ENCODE assay signal across 1 cellular context in the genomic region with DNA sequence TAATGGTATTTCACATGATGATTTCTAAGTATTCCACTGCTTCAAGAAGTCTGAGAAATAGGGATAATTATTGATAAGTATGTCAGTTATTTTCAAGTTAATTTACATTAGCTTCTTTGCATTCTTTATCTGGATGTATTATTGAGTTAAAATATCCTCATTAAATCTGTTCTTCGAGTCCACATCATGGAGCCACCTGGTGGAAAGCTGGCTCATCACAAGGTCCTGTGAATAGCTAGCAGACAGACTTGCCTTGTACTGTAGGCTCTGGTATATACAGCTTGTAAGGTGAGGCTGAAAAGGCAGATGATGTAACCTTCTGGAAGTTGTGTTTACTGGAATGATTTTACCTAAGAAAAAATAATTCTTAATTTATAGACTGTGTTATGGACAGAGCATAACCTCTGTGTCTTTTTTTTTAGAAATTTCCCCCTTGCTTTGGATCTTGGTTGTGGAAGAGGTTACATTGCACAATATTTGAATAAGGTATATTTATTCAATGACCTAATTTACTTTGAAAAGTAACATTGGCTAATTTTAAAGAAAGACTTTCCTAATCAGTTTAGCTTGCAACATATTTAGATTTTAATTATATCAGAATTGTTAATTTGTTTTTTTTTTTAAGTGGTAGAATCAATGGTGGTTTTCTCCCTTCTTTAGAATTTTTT.
A peak's percentile ranks its signal among the peaks of the same experiment; 100 is the strongest.
TF ChIP-seq lines count a peak whose summit lies in the region.

No MANE protein-coding gene starts in this region.

TF ChIP-seq in HepG2, 621 proteins besides CTCF, POLR2A, EP300 and RAD21 (continued from another document):
- TF ChIP-seq, protein P1, sequence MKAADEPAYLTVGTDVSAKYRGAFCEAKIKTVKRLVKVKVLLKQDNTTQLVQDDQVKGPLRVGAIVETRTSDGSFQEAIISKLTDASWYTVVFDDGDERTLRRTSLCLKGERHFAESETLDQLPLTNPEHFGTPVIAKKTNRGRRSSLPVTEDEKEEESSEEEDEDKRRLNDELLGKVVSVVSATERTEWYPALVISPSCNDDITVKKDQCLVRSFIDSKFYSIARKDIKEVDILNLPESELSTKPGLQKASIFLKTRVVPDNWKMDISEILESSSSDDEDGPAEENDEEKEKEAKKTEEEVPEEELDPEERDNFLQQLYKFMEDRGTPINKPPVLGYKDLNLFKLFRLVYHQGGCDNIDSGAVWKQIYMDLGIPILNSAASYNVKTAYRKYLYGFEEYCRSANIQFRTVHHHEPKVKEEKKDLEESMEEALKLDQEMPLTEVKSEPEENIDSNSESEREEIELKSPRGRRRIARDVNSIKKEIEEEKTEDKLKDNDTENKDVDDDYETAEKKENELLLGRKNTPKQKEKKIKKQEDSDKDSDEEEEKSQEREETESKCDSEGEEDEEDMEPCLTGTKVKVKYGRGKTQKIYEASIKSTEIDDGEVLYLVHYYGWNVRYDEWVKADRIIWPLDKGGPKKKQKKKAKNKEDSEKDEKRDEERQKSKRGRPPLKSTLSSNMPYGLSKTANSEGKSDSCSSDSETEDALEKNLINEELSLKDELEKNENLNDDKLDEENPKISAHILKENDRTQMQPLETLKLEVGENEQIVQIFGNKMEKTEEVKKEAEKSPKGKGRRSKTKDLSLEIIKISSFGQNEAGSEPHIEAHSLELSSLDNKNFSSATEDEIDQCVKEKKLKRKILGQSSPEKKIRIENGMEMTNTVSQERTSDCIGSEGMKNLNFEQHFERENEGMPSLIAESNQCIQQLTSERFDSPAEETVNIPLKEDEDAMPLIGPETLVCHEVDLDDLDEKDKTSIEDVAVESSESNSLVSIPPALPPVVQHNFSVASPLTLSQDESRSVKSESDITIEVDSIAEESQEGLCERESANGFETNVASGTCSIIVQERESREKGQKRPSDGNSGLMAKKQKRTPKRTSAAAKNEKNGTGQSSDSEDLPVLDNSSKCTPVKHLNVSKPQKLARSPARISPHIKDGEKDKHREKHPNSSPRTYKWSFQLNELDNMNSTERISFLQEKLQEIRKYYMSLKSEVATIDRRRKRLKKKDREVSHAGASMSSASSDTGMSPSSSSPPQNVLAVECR (CRISPR knock-in tag; IDR thresholded peaks at IDR 0.05; ENCODE audit: borderline replicate concordance) = no peak
- no peak for TF ChIP-seq ZNF468 (CRISPR knock-in tag; IDR thresholded peaks at IDR 0.05)
- TF ChIP-seq, protein P2, sequence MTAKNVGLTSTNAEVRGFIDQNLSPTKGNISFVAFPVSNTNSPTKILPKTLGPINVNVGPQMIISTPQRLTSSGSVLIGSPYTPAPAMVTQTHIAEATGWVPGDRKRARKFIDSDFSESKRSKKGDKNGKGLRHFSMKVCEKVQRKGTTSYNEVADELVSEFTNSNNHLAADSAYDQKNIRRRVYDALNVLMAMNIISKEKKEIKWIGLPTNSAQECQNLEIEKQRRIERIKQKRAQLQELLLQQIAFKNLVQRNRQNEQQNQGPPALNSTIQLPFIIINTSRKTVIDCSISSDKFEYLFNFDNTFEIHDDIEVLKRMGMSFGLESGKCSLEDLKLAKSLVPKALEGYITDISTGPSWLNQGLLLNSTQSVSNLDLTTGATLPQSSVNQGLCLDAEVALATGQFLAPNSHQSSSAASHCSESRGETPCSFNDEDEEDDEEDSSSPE (CRISPR knock-in tag; IDR thresholded peaks at IDR 0.05) = no peak
- TF ChIP-seq, protein P3, sequence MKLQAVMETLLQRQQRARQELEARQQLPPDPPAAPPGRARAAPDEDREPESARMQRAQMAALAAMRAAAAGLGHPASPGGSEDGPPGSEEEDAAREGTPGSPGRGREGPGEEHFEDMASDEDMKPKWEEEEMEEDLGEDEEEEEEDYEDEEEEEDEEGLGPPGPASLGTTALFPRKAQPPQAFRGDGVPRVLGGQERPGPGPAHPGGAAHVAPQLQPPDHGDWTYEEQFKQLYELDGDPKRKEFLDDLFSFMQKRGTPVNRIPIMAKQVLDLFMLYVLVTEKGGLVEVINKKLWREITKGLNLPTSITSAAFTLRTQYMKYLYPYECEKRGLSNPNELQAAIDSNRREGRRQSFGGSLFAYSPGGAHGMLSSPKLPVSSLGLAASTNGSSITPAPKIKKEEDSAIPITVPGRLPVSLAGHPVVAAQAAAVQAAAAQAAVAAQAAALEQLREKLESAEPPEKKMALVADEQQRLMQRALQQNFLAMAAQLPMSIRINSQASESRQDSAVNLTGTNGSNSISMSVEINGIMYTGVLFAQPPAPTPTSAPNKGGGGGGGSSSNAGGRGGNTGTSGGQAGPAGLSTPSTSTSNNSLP (IDR thresholded peaks at IDR 0.05; ENCODE audit: low read depth, low read length) = peak; percentile 64
- TF ChIP-seq MAFF (IDR thresholded peaks at IDR 0.05; ENCODE audit: low read depth, low read length) = peak; percentile 12; the same call in 1 of the 2 replicates
- TF ChIP-seq ZNF616 (CRISPR knock-in tag; IDR thresholded peaks at IDR 0.05; ENCODE audit: low read depth) = no peak
- TF ChIP-seq ZNF337 (CRISPR knock-in tag; IDR thresholded peaks at IDR 0.05; ENCODE audit: borderline replicate concordance, low read depth) = no peak
- TF ChIP-seq SALL2 (CRISPR knock-in tag; IDR thresholded peaks at IDR 0.05) = no peak
- no peak for TF ChIP-seq KLF11 (CRISPR knock-in tag; IDR thresholded peaks at IDR 0.05)
- no peak for TF ChIP-seq RORA (CRISPR knock-in tag; IDR thresholded peaks at IDR 0.05)
- TF ChIP-seq ZNF354B (CRISPR knock-in tag; IDR thresholded peaks at IDR 0.05) = no peak
- TF ChIP-seq, protein P4, sequence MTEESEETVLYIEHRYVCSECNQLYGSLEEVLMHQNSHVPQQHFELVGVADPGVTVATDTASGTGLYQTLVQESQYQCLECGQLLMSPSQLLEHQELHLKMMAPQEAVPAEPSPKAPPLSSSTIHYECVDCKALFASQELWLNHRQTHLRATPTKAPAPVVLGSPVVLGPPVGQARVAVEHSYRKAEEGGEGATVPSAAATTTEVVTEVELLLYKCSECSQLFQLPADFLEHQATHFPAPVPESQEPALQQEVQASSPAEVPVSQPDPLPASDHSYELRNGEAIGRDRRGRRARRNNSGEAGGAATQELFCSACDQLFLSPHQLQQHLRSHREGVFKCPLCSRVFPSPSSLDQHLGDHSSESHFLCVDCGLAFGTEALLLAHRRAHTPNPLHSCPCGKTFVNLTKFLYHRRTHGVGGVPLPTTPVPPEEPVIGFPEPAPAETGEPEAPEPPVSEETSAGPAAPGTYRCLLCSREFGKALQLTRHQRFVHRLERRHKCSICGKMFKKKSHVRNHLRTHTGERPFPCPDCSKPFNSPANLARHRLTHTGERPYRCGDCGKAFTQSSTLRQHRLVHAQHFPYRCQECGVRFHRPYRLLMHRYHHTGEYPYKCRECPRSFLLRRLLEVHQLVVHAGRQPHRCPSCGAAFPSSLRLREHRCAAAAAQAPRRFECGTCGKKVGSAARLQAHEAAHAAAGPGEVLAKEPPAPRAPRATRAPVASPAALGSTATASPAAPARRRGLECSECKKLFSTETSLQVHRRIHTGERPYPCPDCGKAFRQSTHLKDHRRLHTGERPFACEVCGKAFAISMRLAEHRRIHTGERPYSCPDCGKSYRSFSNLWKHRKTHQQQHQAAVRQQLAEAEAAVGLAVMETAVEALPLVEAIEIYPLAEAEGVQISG (CRISPR knock-in tag; IDR thresholded peaks at IDR 0.05) = no peak
- TF ChIP-seq, protein P5, sequence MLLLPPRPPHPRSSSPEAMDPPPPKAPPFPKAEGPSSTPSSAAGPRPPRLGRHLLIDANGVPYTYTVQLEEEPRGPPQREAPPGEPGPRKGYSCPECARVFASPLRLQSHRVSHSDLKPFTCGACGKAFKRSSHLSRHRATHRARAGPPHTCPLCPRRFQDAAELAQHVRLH (CRISPR knock-in tag; IDR thresholded peaks at IDR 0.05; ENCODE audit: borderline replicate concordance, low read depth) = peak; percentile 61; the same call in 1 of the 2 replicates
- no peak for TF ChIP-seq MATR3 (CRISPR knock-in tag; IDR thresholded peaks at IDR 0.05)
- TF ChIP-seq, protein P6, sequence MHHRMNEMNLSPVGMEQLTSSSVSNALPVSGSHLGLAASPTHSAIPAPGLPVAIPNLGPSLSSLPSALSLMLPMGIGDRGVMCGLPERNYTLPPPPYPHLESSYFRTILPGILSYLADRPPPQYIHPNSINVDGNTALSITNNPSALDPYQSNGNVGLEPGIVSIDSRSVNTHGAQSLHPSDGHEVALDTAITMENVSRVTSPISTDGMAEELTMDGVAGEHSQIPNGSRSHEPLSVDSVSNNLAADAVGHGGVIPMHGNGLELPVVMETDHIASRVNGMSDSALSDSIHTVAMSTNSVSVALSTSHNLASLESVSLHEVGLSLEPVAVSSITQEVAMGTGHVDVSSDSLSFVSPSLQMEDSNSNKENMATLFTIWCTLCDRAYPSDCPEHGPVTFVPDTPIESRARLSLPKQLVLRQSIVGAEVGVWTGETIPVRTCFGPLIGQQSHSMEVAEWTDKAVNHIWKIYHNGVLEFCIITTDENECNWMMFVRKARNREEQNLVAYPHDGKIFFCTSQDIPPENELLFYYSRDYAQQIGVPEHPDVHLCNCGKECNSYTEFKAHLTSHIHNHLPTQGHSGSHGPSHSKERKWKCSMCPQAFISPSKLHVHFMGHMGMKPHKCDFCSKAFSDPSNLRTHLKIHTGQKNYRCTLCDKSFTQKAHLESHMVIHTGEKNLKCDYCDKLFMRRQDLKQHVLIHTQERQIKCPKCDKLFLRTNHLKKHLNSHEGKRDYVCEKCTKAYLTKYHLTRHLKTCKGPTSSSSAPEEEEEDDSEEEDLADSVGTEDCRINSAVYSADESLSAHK (CRISPR knock-in tag; IDR thresholded peaks at IDR 0.05; ENCODE audit: borderline replicate concordance) = no peak
- TF ChIP-seq NPAS2 (CRISPR knock-in tag; IDR thresholded peaks at IDR 0.05; ENCODE audit: borderline replicate concordance) = no peak
- TF ChIP-seq, protein P7, sequence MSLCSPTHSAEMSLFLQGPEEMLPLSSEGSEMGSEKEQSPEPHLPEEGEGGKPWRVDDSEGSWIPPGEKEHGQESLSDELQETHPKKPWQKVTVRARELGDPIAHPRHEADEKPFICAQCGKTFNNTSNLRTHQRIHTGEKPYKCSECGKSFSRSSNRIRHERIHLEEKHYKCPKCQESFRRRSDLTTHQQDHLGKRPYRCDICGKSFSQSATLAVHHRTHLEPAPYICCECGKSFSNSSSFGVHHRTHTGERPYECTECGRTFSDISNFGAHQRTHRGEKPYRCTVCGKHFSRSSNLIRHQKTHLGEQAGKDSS (CRISPR knock-in tag; IDR thresholded peaks at IDR 0.05; ENCODE audit: borderline replicate concordance, low read depth) = no peak
- TF ChIP-seq ZNF382 (CRISPR knock-in tag; IDR thresholded peaks at IDR 0.05; ENCODE audit: borderline replicate concordance) = no peak
- TF ChIP-seq ZSCAN29 (CRISPR knock-in tag; conservative IDR thresholded peaks at IDR 0.05) = no peak
- TF ChIP-seq FOSL1 (CRISPR knock-in tag; IDR thresholded peaks at IDR 0.05; ENCODE audit: borderline replicate concordance) = no peak
- TF ChIP-seq ZNF205 (CRISPR knock-in tag; IDR thresholded peaks at IDR 0.05) = no peak
- TF ChIP-seq ZNF768 (CRISPR knock-in tag; IDR thresholded peaks at IDR 0.05) = no peak
- TF ChIP-seq, protein P8, sequence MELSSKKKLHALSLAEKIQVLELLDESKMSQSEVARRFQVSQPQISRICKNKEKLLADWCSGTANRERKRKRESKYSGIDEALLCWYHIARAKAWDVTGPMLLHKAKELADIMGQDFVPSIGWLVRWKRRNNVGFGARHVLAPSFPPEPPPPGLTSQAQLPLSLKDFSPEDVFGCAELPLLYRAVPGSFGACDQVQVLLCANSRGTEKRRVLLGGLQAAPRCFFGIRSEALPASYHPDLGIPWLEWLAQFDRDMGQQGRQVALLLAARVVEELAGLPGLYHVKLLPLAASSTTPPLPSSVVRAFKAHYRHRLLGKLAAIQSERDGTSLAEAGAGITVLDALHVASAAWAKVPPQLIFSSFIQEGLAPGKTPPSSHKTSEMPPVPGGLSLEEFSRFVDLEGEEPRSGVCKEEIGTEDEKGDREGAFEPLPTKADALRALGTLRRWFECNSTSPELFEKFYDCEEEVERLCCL (CRISPR knock-in tag; IDR thresholded peaks at IDR 0.05; ENCODE audit: borderline replicate concordance) = no peak
- TF ChIP-seq CREM (IDR thresholded peaks at IDR 0.05) = peak; percentile 52; the same call in 1 of the 2 replicates
- TF ChIP-seq CREM (CRISPR knock-in tag; IDR thresholded peaks at IDR 0.05) = no peak
- TF ChIP-seq PLRG1 (conservative IDR thresholded peaks at IDR 0.05) = no peak
- no peak for TF ChIP-seq ZNF766 (CRISPR knock-in tag; IDR thresholded peaks at IDR 0.05; ENCODE audit: borderline replicate concordance)
- TF ChIP-seq, protein P9, sequence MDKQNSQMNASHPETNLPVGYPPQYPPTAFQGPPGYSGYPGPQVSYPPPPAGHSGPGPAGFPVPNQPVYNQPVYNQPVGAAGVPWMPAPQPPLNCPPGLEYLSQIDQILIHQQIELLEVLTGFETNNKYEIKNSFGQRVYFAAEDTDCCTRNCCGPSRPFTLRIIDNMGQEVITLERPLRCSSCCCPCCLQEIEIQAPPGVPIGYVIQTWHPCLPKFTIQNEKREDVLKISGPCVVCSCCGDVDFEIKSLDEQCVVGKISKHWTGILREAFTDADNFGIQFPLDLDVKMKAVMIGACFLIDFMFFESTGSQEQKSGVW (CRISPR knock-in tag; IDR thresholded peaks at IDR 0.05; ENCODE audit: borderline replicate concordance) = no peak
- TF ChIP-seq ARNTL (CRISPR knock-in tag; IDR thresholded peaks at IDR 0.05) = no peak
- TF ChIP-seq, protein P10, sequence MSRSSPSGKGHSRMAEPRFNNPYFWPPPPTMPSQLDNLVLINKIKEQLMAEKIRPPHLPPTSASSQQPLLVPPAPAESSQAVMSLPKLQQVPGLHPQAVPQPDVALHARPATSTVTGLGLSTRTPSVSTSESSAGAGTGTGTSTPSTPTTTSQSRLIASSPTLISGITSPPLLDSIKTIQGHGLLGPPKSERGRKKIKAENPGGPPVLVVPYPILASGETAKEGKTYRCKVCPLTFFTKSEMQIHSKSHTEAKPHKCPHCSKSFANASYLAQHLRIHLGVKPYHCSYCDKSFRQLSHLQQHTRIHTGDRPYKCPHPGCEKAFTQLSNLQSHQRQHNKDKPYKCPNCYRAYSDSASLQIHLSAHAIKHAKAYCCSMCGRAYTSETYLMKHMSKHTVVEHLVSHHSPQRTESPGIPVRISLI (CRISPR knock-in tag; IDR thresholded peaks at IDR 0.05; ENCODE audit: borderline replicate concordance) = no peak; the same call in 1 of the 2 replicates
- TF ChIP-seq, protein P11, sequence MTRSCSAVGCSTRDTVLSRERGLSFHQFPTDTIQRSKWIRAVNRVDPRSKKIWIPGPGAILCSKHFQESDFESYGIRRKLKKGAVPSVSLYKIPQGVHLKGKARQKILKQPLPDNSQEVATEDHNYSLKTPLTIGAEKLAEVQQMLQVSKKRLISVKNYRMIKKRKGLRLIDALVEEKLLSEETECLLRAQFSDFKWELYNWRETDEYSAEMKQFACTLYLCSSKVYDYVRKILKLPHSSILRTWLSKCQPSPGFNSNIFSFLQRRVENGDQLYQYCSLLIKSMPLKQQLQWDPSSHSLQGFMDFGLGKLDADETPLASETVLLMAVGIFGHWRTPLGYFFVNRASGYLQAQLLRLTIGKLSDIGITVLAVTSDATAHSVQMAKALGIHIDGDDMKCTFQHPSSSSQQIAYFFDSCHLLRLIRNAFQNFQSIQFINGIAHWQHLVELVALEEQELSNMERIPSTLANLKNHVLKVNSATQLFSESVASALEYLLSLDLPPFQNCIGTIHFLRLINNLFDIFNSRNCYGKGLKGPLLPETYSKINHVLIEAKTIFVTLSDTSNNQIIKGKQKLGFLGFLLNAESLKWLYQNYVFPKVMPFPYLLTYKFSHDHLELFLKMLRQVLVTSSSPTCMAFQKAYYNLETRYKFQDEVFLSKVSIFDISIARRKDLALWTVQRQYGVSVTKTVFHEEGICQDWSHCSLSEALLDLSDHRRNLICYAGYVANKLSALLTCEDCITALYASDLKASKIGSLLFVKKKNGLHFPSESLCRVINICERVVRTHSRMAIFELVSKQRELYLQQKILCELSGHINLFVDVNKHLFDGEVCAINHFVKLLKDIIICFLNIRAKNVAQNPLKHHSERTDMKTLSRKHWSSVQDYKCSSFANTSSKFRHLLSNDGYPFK (CRISPR knock-in tag; IDR thresholded peaks at IDR 0.05; ENCODE audit: borderline replicate concordance) = no peak
- TF ChIP-seq POLR2AphosphoS5 (IDR thresholded peaks at IDR 0.05; ENCODE audit: low read depth, low read length) = no peak
TF ChIP-seq in HepG2: peak in this region for 56.
